26 cellular contexts compared by ENCODE assay signal in the genomic region with DNA sequence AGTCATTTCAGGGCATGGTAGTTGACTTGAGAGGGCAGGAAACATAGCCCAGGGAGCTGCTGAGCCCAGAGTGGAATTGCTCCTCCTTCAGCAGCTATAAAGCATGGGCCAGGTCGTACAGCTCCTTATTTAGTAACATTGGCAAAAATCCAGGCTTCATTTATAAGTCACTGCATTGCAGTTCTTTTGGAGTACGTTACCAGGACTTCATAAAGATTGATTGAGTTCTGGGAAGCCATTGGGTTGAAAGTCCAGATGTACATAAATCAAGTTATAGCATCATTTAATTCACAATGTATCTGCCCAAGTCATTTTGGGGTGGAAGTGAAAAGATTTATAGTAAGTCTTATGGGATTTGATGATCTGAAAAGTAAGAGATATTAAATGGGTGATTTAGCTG. TPM values are rescaled to one million over a fixed set of nuclear protein-coding genes. Genes with fewer than 3 reads are reported as not detected.
DNase-seq lines count a peak whose midpoint lies in the region; ATAC-seq, FAIRE-seq and TF ChIP-seq lines count a peak whose summit lies in the region.
"Had no signal": no experiment of that assay in that cellular context is flagged by ENCODE, and none has a peak within 500 bp of the region (broad histone marks: within the 10 kb centered on the region; RNA-seq: fewer than 3 reads in every experiment).

No MANE protein-coding gene starts in this region.

- peaks cover 3% of the 10 kb centered on the region for H3K4me1 Mint-ChIP-seq in astrocyte (ENCODE audit: low read depth, unreplicated experiment)
- peaks cover 0 to 1% of the 10 kb centered on the region in 2 donors for H3K4me1 Mint-ChIP-seq in stimulated activated naive B cell treated with anti-CD40 and anti-IgM and Interleukin-4, amounts not matched to agents 10 μg/mL and 1 μg/mL and 100 μg/mL, for 72 hours
- H3K4me1 Mint-ChIP-seq: memory B cell; naive thymus-derived CD8-positive, alpha-beta T cell had no signal

- H3K36me3 ChIP-seq in astrocyte (ENCODE audit: insufficient read depth, low read length) (no peaks in the 10 kb centered on the region), pancreas (no peaks in the 10 kb centered on the region)
- H3K36me3 ChIP-seq: BLaER1, colonic mucosa had no signal

- DNase-seq in NCI-H1417 (lab: John Stamatoyannopoulos, UW) (peak in 2 of 3 experiments; percentile 12 to 79), NCI-H1417 treated with DMSO at 0.1 percent for 48 hours (lab: John Stamatoyannopoulos, UW) (no peak), NCI-H187 (lab: John Stamatoyannopoulos, UW) (peak; percentile 35 to 36), astrocyte (ENCODE audit: low read depth) (peak; percentile 46), pancreas (no peak), occipital lobe (lab: John Stamatoyannopoulos, UW) (no peak)
- no peak for DNase-seq in stimulated activated naive B cell treated with anti-CD40 and anti-IgM and Interleukin-4, amounts not matched to agents 10 μg/mL and 1 μg/mL and 100 μg/mL, for 72 hours
- DNase-seq: activated CD8-positive, alpha-beta T cell treated with anti-CD3 and anti-CD28 coated beads for 36 hours; activated naive CD4-positive, alpha-beta T cell treated with anti-CD3 and anti-CD28 coated beads, Interleukin-2, amount 50 U/mL, for 16 hours; activated T-cell treated with anti-CD3 and anti-CD28 coated beads, Interleukin-2, amount 50 U/mL, for 1 hour; colonic mucosa; foreskin melanocyte; Kasumi-1; naive thymus-derived CD8-positive, alpha-beta T cell; NCI-H1694; NCI-H526; posterior cingulate gyrus; stimulated activated naive CD8-positive, alpha-beta T cell treated with anti-CD3 and anti-CD28 coated beads, Interleukin-15, amount 100 ng/mL, for 72 hours; T-helper 2 cell had no signal

- H3K36me3 Mint-ChIP-seq in astrocyte (ENCODE audit: low read depth, unreplicated experiment), result no peaks in the 10 kb centered on the region
- H3K36me3 Mint-ChIP-seq in stimulated activated naive B cell treated with anti-CD40 and anti-IgM and Interleukin-4, amounts not matched to agents 10 μg/mL and 1 μg/mL and 100 μg/mL, for 72 hours, result no peaks in the 10 kb centered on the region
- H3K36me3 Mint-ChIP-seq: memory B cell; naive thymus-derived CD8-positive, alpha-beta T cell; type B pancreatic cell; WTC11 had no signal

- no peaks in the 10 kb centered on the region for H4K20me1 ChIP-seq in astrocyte (ENCODE audit: insufficient read depth, low read length)
- H4K20me1 ChIP-seq: BLaER1 had no signal

- no peak for TF ChIP-seq CTCF in astrocyte (IDR thresholded peaks at IDR 0.05; ENCODE audit: insufficient read depth, low read depth, low read length)
- no peak for TF ChIP-seq CTCF in pancreas (IDR thresholded peaks at IDR 0.05)

- H3K9me3 ChIP-seq in astrocyte (ENCODE audit: insufficient read depth, low read depth, low read length) (no peaks in the 10 kb centered on the region), pancreas (no peaks in the 10 kb centered on the region)
- H3K9me3 ChIP-seq: BLaER1, colonic mucosa had no signal

- H3K27me3 ChIP-seq in astrocyte (ENCODE audit: insufficient read depth, low read length) (no peaks in the 10 kb centered on the region), pancreas (no peaks in the 10 kb centered on the region)
- H3K27me3 ChIP-seq: BLaER1, colonic mucosa had no signal

- peaks cover 1% of the 10 kb centered on the region for H3K27me3 Mint-ChIP-seq in astrocyte (ENCODE audit: low read depth, unreplicated experiment)
- H3K27me3 Mint-ChIP-seq in stimulated activated naive B cell treated with anti-CD40 and anti-IgM and Interleukin-4, amounts not matched to agents 10 μg/mL and 1 μg/mL and 100 μg/mL, for 72 hours, result peaks cover 0 to 6% of the 10 kb centered on the region in 2 donors

- H3K4me3 ChIP-seq in astrocyte (ENCODE audit: insufficient read depth, low read depth, low read length) (no peak overlapping the region), pancreas (no peak overlapping the region)
- H3K4me3 ChIP-seq: BLaER1, colonic mucosa had no signal

- FAIRE-seq in astrocyte (lab: Jason Lieb, UNC) (no peak), pancreas (lab: Jason Lieb, UNC) (peak; percentile 59)
- FAIRE-seq: G401.6, keratinocyte had no signal

- H3K79me2 ChIP-seq in astrocyte (ENCODE audit: insufficient read depth, low read length), result no peaks in the 10 kb centered on the region

- 22 to 25% methylated on average over 2 of the region's 2 CpGs for WGBS in pancreas, 2 donors

- no peak overlapping the region for H2AFZ ChIP-seq in astrocyte (ENCODE audit: low read depth, low read length)

- no peak overlapping the region for H3K27ac ChIP-seq in astrocyte (ENCODE audit: low read depth, low read length)
- H3K27ac ChIP-seq in pancreas, result no peak overlapping the region
- H3K27ac ChIP-seq: BLaER1, colonic mucosa had no signal

- peak in 1 of 4 donors; percentile 15 for ATAC-seq in pancreas
- no peak for ATAC-seq in stimulated activated naive B cell treated with anti-CD40 and anti-IgM and Interleukin-4, amounts not matched to agents 10 μg/mL and 1 μg/mL and 100 μg/mL, for 72 hours (replicated peaks)
- ATAC-seq in HG02973 (IDR thresholded peaks at IDR 0.05; ENCODE audit: unreplicated experiment), result no peak
- ATAC-seq: activated CD8-positive, alpha-beta T cell treated with anti-CD3 and anti-CD28 coated beads for 36 hours; naive thymus-derived CD8-positive, alpha-beta T cell; stimulated activated naive CD8-positive, alpha-beta T cell treated with anti-CD3 and anti-CD28 coated beads, Interleukin-15, amount 100 ng/mL, for 72 hours had no signal

- no peak overlapping the region for H3K4me2 ChIP-seq in astrocyte (ENCODE audit: low read length)
- H3K4me2 ChIP-seq: BLaER1 had no signal

- H3K4me3 Mint-ChIP-seq in astrocyte (ENCODE audit: unreplicated experiment), result no peak overlapping the region
- no peak overlapping the region for H3K4me3 Mint-ChIP-seq in stimulated activated naive B cell treated with anti-CD40 and anti-IgM and Interleukin-4, amounts not matched to agents 10 μg/mL and 1 μg/mL and 100 μg/mL, for 72 hours
- H3K4me3 Mint-ChIP-seq: activated CD8-positive, alpha-beta T cell treated with anti-CD3 and anti-CD28 coated beads for 36 hours; memory B cell; naive thymus-derived CD8-positive, alpha-beta T cell; stimulated activated naive CD8-positive, alpha-beta T cell treated with anti-CD3 and anti-CD28 coated beads, Interleukin-15, amount 100 ng/mL, for 72 hours; type B pancreatic cell; WTC11 had no signal

- H3K27ac Mint-ChIP-seq in astrocyte (ENCODE audit: unreplicated experiment), result no peak overlapping the region
- H3K27ac Mint-ChIP-seq in stimulated activated naive B cell treated with anti-CD40 and anti-IgM and Interleukin-4, amounts not matched to agents 10 μg/mL and 1 μg/mL and 100 μg/mL, for 72 hours, result no peak overlapping the region
- H3K27ac Mint-ChIP-seq: activated CD8-positive, alpha-beta T cell treated with anti-CD3 and anti-CD28 coated beads for 36 hours; memory B cell; naive thymus-derived CD8-positive, alpha-beta T cell; stimulated activated naive CD8-positive, alpha-beta T cell treated with anti-CD3 and anti-CD28 coated beads, Interleukin-15, amount 100 ng/mL, for 72 hours; type B pancreatic cell; WTC11 had no signal

- H3K4me1 ChIP-seq in astrocyte (ENCODE audit: insufficient read depth, low read length) (no peaks in the 10 kb centered on the region), pancreas (peaks cover 0 to 4% (median 0%) of the 10 kb centered on the region in 3 donors)
- H3K4me1 ChIP-seq: colonic mucosa had no signal

- H3K9me3 Mint-ChIP-seq in astrocyte (ENCODE audit: unreplicated experiment), result no peaks in the 10 kb centered on the region
- no peaks in the 10 kb centered on the region for H3K9me3 Mint-ChIP-seq in stimulated activated naive B cell treated with anti-CD40 and anti-IgM and Interleukin-4, amounts not matched to agents 10 μg/mL and 1 μg/mL and 100 μg/mL, for 72 hours
- H3K9me3 Mint-ChIP-seq: activated CD8-positive, alpha-beta T cell treated with anti-CD3 and anti-CD28 coated beads for 36 hours; memory B cell; naive thymus-derived CD8-positive, alpha-beta T cell; stimulated activated naive CD8-positive, alpha-beta T cell treated with anti-CD3 and anti-CD28 coated beads, Interleukin-15, amount 100 ng/mL, for 72 hours; type B pancreatic cell; WTC11 had no signal

- H3K9ac ChIP-seq in astrocyte (ENCODE audit: low read length), result no peak overlapping the region
- H3K9ac ChIP-seq: BLaER1 had no signal

- intact Hi-C loops in pancreas (cut with DNase I), result no loop called here

RNA-seq across cellular contexts. Expression of gene ANKEF1, which starts 53.0 kb away (rescaled TPM):
- total RNA-seq in astrocyte (2.6 and 3.4 TPM in 2 replicates), pancreas (10 to 100 TPM in 1 of 6 donors, 1 to 10 TPM in 5; 4.2 to 10.0 (median 7.1) TPM), occipital lobe (2.7 TPM)
- polyA plus RNA-seq in pancreas, result 1 to 10 TPM; 1.7 to 3.1 TPM

Comparison
In these comparisons a context has a peak if more than half of its experiments do, and no peak if none do; other contexts are left out.
1. DNase-seq: peak in NCI-H1417 (2 of 3), NCI-H187 (2 of 2) and astrocyte (single experiment); none in NCI-H1417 treated with DMSO at 0.1 percent for 48 hours (single experiment), pancreas (0 of 6), stimulated activated naive B cell treated with anti-CD40 and anti-IgM and Interleukin-4, amounts not matched to agents 10 μg/mL and 1 μg/mL and 100 μg/mL, for 72 hours (single experiment) and occipital lobe (single experiment).